ENCODE assay signal across 8 cellular contexts in the genomic region with DNA sequence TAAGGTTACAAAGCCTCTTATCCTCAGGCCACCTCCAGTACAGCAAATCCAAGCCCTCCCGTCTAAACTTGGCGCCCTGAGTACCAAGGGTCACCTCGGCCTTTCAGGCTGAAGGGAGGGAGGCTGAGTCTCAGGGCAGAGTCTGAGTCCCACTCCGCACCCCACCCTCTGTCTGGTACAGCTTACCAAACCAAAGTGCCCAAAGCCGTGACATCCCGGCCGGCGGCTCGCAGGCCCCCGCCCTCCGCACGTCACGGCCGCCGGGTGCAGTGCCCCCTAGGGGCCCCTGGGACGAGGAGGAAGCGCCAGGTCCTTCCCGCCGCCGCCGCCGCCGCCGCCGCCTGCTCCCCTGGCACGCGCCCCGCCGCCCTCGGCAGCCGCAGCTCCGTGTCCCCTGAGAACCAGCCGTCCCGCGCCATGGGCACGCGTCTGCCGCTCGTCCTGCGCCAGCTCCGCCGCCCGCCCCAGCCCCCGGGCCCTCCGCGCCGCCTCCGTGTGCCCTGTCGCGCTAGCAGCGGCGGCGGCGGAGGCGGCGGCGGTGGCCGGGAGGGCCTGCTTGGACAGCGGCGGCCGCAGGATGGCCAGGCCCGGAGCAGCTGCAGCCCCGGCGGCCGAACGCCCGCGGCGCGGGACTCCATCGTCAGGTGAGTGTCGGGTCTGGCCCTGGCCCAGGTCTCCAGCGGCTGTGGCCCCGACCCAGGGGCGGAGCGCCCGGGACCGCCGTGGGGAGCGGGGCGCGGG. TPM values are rescaled to one million over a fixed set of nuclear protein-coding genes. Genes with fewer than 3 reads are reported as not detected.
DNase-seq lines count a peak whose midpoint lies in the region; TF ChIP-seq lines count a peak whose summit lies in the region.

A gene (plus strand): TSS at position 297 of the 741 bp plus-strand sequence. CDS start 121 bp downstream, at position 418.

- no peaks in the 10 kb centered on the region for H3K36me3 ChIP-seq in right atrium auricular region
- no peaks in the 10 kb centered on the region for H3K36me3 ChIP-seq in vagina

- intact Hi-C loops in vagina (cut with DNase I): no loop called here

- H3K27me3 Mint-ChIP-seq in T-helper 1 cell treated with Interleukin-12 subunit alpha and Interleukin-12 subunit beta and Interleukin-4 antibody, amounts not matched to agents 30 μg/mL and 1 μg/mL, for 36 hours (ENCODE audit: low read depth): peaks cover 18% of the 10 kb centered on the region

- H3K9me3 Mint-ChIP-seq in T-helper 1 cell treated with Interleukin-12 subunit alpha and Interleukin-12 subunit beta and Interleukin-4 antibody, amounts not matched to agents 30 μg/mL and 1 μg/mL, for 36 hours: no peaks in the 10 kb centered on the region

- H3K4me1 ChIP-seq in right atrium auricular region (peaks cover 0 to 14% of the 10 kb centered on the region in 2 donors), vagina (no peaks in the 10 kb centered on the region)

- H3K4me3 ChIP-seq in GM08714 (ENCODE audit: low read length): peak within 1 kb of the TSS; percentile 64
- peak within 1 kb of the TSS; percentile 68 to 71 for H3K4me3 ChIP-seq in right atrium auricular region
- H3K4me3 ChIP-seq in vagina: peak within 1 kb of the TSS; percentile 60 to 89

- peaks cover 26% of the 10 kb centered on the region for H3K4me1 Mint-ChIP-seq in T-helper 1 cell treated with Interleukin-12 subunit alpha and Interleukin-12 subunit beta and Interleukin-4 antibody, amounts not matched to agents 30 μg/mL and 1 μg/mL, for 36 hours (ENCODE audit: low read depth)

- peak; percentile 29 for DNase-seq in GOT3 (lab: John Stamatoyannopoulos, UW)
- peak in 47 of 56 donors; percentile 6 to 69 (median 46) for DNase-seq in amygdala (lab: John Stamatoyannopoulos, UW)
- peak; percentile 90 for DNase-seq in right atrium auricular region (ENCODE audit: low spot score)
- peak; percentile 45 for DNase-seq in putamen (ENCODE audit: low spot score)
- DNase-seq in vagina (ENCODE audit: extremely low spot score in 2 of 2): no peak

- TF ChIP-seq CTCF in LNCAP (IDR thresholded peaks at IDR 0.05) (peak; percentile 77), right atrium auricular region (IDR thresholded peaks at IDR 0.05) (peak; percentile 43 to 64), vagina (IDR thresholded peaks at IDR 0.05) (no peak)

- H3K27me3 ChIP-seq in right atrium auricular region (no peaks in the 10 kb centered on the region), vagina (no peaks in the 10 kb centered on the region)

- H3K27ac ChIP-seq in right atrium auricular region: peak within 1 kb of the TSS; percentile 88 to 95
- peak within 1 kb of the TSS; percentile 83 for H3K27ac ChIP-seq in vagina

- TF ChIP-seq POLR2A in vagina (IDR thresholded peaks at IDR 0.05): peak in 1 of 2 donors; percentile 14

- H3K4me3 Mint-ChIP-seq in T-helper 1 cell treated with Interleukin-12 subunit alpha and Interleukin-12 subunit beta and Interleukin-4 antibody, amounts not matched to agents 30 μg/mL and 1 μg/mL, for 36 hours: peak within 1 kb of the TSS; percentile 79

- peak within 1 kb of the TSS; percentile 81 for H3K27ac Mint-ChIP-seq in T-helper 1 cell treated with Interleukin-12 subunit alpha and Interleukin-12 subunit beta and Interleukin-4 antibody, amounts not matched to agents 30 μg/mL and 1 μg/mL, for 36 hours

- no peaks in the 10 kb centered on the region for H3K9me3 ChIP-seq in right atrium auricular region
- no peaks in the 10 kb centered on the region for H3K9me3 ChIP-seq in vagina

- no peaks in the 10 kb centered on the region for H3K36me3 Mint-ChIP-seq in T-helper 1 cell treated with Interleukin-12 subunit alpha and Interleukin-12 subunit beta and Interleukin-4 antibody, amounts not matched to agents 30 μg/mL and 1 μg/mL, for 36 hours (ENCODE audit: low read depth)

RNA-seq across cellular contexts. Expression of the gene that starts here (rescaled TPM):
- 10 to 100 TPM in 1 of 2 donors, 1 to 10 TPM in 1; 4.1 to 12.2 TPM for total RNA-seq in right atrium auricular region
- 2.7 TPM for total RNA-seq in vagina

Comparison
In these comparisons a context has a peak if more than half of its experiments do, and no peak if none do; other contexts are left out.
1. DNase-seq: peak in GOT3 (single experiment), amygdala (47 of 56), right atrium auricular region (single experiment) and putamen (single experiment); none in vagina (0 of 2).
2. CTCF ChIP-seq: peak in LNCAP (single experiment) and right atrium auricular region (2 of 2); none in vagina (0 of 3).
3. Peak in every context shown above with its lines, with median percentiles within 50 percentile points of each other: H3K4me3 ChIP-seq.